Comparison of ENCODE assay signal across 28 cellular contexts in the genomic region with DNA sequence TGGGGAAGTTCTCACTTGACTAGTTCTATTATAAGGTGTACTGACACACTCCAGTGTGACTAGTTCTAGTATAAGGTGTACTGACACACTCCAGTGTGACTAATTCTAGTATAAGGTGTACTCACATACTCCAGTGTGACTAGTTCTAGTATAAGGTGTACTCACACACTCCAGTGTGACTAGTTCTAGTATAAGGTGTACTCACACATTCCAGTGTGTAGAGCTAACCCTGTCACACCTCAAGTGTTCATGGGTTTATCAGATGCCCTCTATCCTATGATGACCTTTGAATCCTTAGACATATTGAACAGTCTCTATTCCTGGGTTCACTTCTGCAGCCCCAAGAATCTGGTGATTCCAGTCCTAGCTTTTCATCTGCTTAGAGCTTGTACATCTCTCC. TPM values are rescaled to one million over a fixed set of nuclear protein-coding genes. Genes with fewer than 3 reads are reported as not detected.
"Had no signal": no experiment of that assay in that cellular context is flagged by ENCODE, and none has a peak within 500 bp of the region (broad histone marks: within the 10 kb centered on the region; RNA-seq: fewer than 3 reads in every experiment).

No MANE protein-coding gene starts in this region.

- H3K4me3 ChIP-seq: breast epithelium, gastroesophageal sphincter, hepatocyte, left ventricle myocardium inferior, lung, neural progenitor cell, psoas muscle, smooth muscle cell, suprapubic skin, tibial artery, upper lobe of right lung had no signal

- ATAC-seq: gastroesophageal sphincter; natural killer cell; psoas muscle; stimulated activated naive B cell treated with anti-CD40 and anti-IgM and Interleukin-4, amounts not matched to agents 10 μg/mL and 1 μg/mL and 100 μg/mL, for 72 hours; upper lobe of right lung had no signal

- H3K27ac ChIP-seq: breast epithelium, gastroesophageal sphincter, hepatocyte, left ventricle myocardium inferior, neural progenitor cell, parathyroid adenoma, psoas muscle, suprapubic skin, tibial artery, upper lobe of right lung, VCaP had no signal

- H3K4me1 ChIP-seq: breast epithelium, gastroesophageal sphincter, left ventricle myocardium inferior, neural progenitor cell, parathyroid adenoma, psoas muscle, suprapubic skin, tibial artery, upper lobe of right lung had no signal

- H3K36me3 Mint-ChIP-seq: natural killer cell; neural progenitor cell; stimulated activated naive B cell treated with anti-CD40 and anti-IgM and Interleukin-4, amounts not matched to agents 10 μg/mL and 1 μg/mL and 100 μg/mL, for 72 hours had no signal

- H3K27me3 Mint-ChIP-seq: activated CD4-positive, alpha-beta memory T cell treated with anti-CD3 and anti-CD28 coated beads, Interleukin-2, amount 10 ng/mL, durations not matched to agents 7 days and 5 days; stimulated activated naive B cell treated with anti-CD40 and anti-IgM and Interleukin-4, amounts not matched to agents 10 μg/mL and 1 μg/mL and 100 μg/mL, for 72 hours had no signal

- H3K4me3 Mint-ChIP-seq: activated CD4-positive, alpha-beta memory T cell treated with anti-CD3 and anti-CD28 coated beads, Interleukin-2, amount 10 ng/mL, durations not matched to agents 7 days and 5 days; activated naive CD4-positive, alpha-beta T cell treated with anti-CD3 and anti-CD28 coated beads for 36 hours; natural killer cell; neural progenitor cell; stimulated activated naive B cell treated with anti-CD40 and anti-IgM and Interleukin-4, amounts not matched to agents 10 μg/mL and 1 μg/mL and 100 μg/mL, for 72 hours had no signal

- DNase-seq: activated CD4-positive, alpha-beta memory T cell treated with anti-CD3 and anti-CD28 coated beads, Interleukin-2, amount 10 ng/mL, durations not matched to agents 7 days and 5 days; activated CD4-positive, alpha-beta T cell treated with anti-CD3 and anti-CD28 coated beads for 48 hours; activated effector memory CD4-positive, alpha-beta T cell treated with Interleukin-2 at 50 U/mL for 16 hours; activated naive CD4-positive, alpha-beta T cell treated with anti-CD3 and anti-CD28 coated beads for 36 hours; activated T-cell treated with anti-CD3 and anti-CD28 coated beads, Interleukin-2, amount 50 U/mL, for 48 hours; central memory CD4-positive, alpha-beta T cell; islet precursor cell; left ventricle myocardium inferior; mesendoderm; natural killer cell; occipital lobe; psoas muscle; stimulated activated CD4-positive, alpha-beta T cell treated with anti-CD3 and anti-CD28 coated beads, Interleukin-1b, Interleukin-23, amount 100 ng/mL, for 48 hours; stimulated activated CD4-positive, alpha-beta T cell treated with anti-CD3 and anti-CD28 coated beads, Interleukin-4, amount 100 ng/mL, for 4 hours; stimulated activated CD8-positive, alpha-beta memory T cell treated with anti-CD3 and anti-CD28 coated beads, Interleukin-4, amount 100 ng/mL, for 48 hours; stimulated activated naive B cell treated with anti-CD40 and anti-IgM and Interleukin-4, amounts not matched to agents 10 μg/mL and 1 μg/mL and 100 μg/mL, for 72 hours; T-helper 9 cell; tibial artery; upper lobe of right lung had no signal

- H3K36me3 ChIP-seq: breast epithelium, gastroesophageal sphincter, left ventricle myocardium inferior, neural progenitor cell, suprapubic skin, tibial artery, upper lobe of right lung had no signal

- H3K9me3 Mint-ChIP-seq: activated CD4-positive, alpha-beta memory T cell treated with anti-CD3 and anti-CD28 coated beads, Interleukin-2, amount 10 ng/mL, durations not matched to agents 7 days and 5 days; activated naive CD4-positive, alpha-beta T cell treated with anti-CD3 and anti-CD28 coated beads for 36 hours; neural progenitor cell had no signal

- H3K27me3 ChIP-seq: breast epithelium, gastroesophageal sphincter, hepatocyte, neural progenitor cell, suprapubic skin, tibial artery, upper lobe of right lung had no signal

- H3K27ac Mint-ChIP-seq: activated CD4-positive, alpha-beta memory T cell treated with anti-CD3 and anti-CD28 coated beads, Interleukin-2, amount 10 ng/mL, durations not matched to agents 7 days and 5 days; activated naive CD4-positive, alpha-beta T cell treated with anti-CD3 and anti-CD28 coated beads for 36 hours; natural killer cell; neural progenitor cell; stimulated activated naive B cell treated with anti-CD40 and anti-IgM and Interleukin-4, amounts not matched to agents 10 μg/mL and 1 μg/mL and 100 μg/mL, for 72 hours had no signal

- H3K4me1 Mint-ChIP-seq: activated CD4-positive, alpha-beta memory T cell treated with anti-CD3 and anti-CD28 coated beads, Interleukin-2, amount 10 ng/mL, durations not matched to agents 7 days and 5 days; natural killer cell; stimulated activated naive B cell treated with anti-CD40 and anti-IgM and Interleukin-4, amounts not matched to agents 10 μg/mL and 1 μg/mL and 100 μg/mL, for 72 hours had no signal

- H3K9me3 ChIP-seq: breast epithelium, gastroesophageal sphincter, left ventricle myocardium inferior, psoas muscle, suprapubic skin, tibial artery, upper lobe of right lung had no signal

RNA-seq across cellular contexts. Expression of a gene that starts 54.6 kb away (rescaled TPM):
- total RNA-seq: activated CD4-positive, alpha-beta memory T cell treated with anti-CD3 and anti-CD28 coated beads, Interleukin-2, amount 10 ng/mL, durations not matched to agents 7 days and 5 days; activated naive CD4-positive, alpha-beta T cell treated with anti-CD3 and anti-CD28 coated beads for 36 hours; smooth muscle cell had no signal
- polyA plus RNA-seq: smooth muscle cell had no signal
